Comparison of ENCODE assay signal across 1 cellular context in the genomic region with DNA sequence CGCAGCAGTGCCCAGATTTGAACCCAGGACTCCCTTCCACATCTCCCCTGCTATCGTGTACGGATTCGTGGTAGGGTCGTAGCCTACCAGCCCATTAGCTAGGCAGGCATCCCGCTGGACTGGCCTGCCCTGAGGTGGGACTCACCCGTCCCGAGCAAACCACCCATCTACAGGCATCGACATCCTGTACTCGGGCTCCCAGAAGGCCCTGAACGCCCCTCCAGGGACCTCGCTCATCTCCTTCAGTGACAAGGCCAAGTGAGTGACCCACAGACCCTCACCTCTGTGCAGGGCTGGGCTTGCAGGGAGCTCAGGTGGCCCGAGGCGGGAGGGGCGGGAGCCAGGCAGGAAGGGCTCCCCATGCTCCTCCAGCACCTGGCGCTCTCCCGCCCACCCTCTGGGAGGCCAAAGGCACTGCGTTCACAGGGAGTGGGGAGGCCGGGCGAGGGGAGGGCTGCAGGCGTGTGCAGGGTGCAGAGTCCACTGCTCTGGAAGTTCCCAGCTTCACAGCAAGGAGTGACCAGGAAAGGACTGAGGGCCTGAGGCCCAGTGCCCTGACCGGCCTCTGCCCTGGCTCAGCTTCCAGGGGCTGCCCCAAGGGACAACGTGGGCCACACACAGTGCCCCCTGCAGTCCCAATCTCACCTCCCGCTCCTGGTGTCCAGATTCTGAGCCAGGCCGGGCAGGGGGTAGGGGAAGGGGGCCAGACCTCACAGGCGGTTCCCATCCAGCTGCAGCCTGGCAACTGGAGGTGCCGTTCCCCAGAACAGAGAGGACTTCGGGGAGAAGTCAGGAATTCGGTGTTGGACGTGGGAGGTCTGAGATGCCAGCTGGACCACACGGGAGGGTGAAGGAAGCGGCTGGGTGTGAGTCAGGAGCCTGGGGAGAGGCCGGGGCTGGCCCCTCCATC.
TF ChIP-seq lines count a peak whose summit lies in the region.

No MANE protein-coding gene starts in this region.

TF ChIP-seq in HepG2, 621 proteins besides CTCF, POLR2A, EP300 and RAD21 (continued from another document and continues in another):
- TF ChIP-seq, protein P1, sequence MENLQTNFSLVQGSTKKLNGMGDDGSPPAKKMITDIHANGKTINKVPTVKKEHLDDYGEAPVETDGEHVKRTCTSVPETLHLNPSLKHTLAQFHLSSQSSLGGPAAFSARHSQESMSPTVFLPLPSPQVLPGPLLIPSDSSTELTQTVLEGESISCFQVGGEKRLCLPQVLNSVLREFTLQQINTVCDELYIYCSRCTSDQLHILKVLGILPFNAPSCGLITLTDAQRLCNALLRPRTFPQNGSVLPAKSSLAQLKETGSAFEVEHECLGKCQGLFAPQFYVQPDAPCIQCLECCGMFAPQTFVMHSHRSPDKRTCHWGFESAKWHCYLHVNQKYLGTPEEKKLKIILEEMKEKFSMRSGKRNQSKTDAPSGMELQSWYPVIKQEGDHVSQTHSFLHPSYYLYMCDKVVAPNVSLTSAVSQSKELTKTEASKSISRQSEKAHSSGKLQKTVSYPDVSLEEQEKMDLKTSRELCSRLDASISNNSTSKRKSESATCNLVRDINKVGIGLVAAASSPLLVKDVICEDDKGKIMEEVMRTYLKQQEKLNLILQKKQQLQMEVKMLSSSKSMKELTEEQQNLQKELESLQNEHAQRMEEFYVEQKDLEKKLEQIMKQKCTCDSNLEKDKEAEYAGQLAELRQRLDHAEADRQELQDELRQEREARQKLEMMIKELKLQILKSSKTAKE (CRISPR knock-in tag; IDR thresholded peaks at IDR 0.05; ENCODE audit: borderline replicate concordance): peak; percentile 33; the same call in 1 of the 2 replicates
- no peak for TF ChIP-seq ZNF101 (CRISPR knock-in tag; IDR thresholded peaks at IDR 0.05; ENCODE audit: borderline replicate concordance, low read depth)
- TF ChIP-seq, protein P2, sequence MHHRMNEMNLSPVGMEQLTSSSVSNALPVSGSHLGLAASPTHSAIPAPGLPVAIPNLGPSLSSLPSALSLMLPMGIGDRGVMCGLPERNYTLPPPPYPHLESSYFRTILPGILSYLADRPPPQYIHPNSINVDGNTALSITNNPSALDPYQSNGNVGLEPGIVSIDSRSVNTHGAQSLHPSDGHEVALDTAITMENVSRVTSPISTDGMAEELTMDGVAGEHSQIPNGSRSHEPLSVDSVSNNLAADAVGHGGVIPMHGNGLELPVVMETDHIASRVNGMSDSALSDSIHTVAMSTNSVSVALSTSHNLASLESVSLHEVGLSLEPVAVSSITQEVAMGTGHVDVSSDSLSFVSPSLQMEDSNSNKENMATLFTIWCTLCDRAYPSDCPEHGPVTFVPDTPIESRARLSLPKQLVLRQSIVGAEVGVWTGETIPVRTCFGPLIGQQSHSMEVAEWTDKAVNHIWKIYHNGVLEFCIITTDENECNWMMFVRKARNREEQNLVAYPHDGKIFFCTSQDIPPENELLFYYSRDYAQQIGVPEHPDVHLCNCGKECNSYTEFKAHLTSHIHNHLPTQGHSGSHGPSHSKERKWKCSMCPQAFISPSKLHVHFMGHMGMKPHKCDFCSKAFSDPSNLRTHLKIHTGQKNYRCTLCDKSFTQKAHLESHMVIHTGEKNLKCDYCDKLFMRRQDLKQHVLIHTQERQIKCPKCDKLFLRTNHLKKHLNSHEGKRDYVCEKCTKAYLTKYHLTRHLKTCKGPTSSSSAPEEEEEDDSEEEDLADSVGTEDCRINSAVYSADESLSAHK (CRISPR knock-in tag; IDR thresholded peaks at IDR 0.05; ENCODE audit: borderline replicate concordance): no peak
- peak; percentile 95 for TF ChIP-seq ZSCAN9 (CRISPR knock-in tag; IDR thresholded peaks at IDR 0.05; ENCODE audit: borderline replicate concordance)
- TF ChIP-seq, protein P3, sequence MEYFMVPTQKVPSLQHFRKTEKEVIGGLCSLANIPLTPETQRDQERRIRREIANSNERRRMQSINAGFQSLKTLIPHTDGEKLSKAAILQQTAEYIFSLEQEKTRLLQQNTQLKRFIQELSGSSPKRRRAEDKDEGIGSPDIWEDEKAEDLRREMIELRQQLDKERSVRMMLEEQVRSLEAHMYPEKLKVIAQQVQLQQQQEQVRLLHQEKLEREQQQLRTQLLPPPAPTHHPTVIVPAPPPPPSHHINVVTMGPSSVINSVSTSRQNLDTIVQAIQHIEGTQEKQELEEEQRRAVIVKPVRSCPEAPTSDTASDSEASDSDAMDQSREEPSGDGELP (IDR thresholded peaks at IDR 0.05; ENCODE audit: borderline replicate concordance, low read depth): peak; percentile 90; the same call in 1 of the 2 replicates
- TF ChIP-seq FOSL2 (CRISPR knock-in tag; IDR thresholded peaks at IDR 0.05): peak; percentile 71
- peak; percentile 99 for TF ChIP-seq ZSCAN21 (CRISPR knock-in tag; IDR thresholded peaks at IDR 0.05; ENCODE audit: borderline replicate concordance)
- TF ChIP-seq ZNF329 (CRISPR knock-in tag; IDR thresholded peaks at IDR 0.05; ENCODE audit: low read depth): no peak
- TF ChIP-seq HNF4G (IDR thresholded peaks at IDR 0.05; ENCODE audit: borderline replicate concordance, low read depth, low read length): peak; percentile 94
- TF ChIP-seq HNF4G (CRISPR knock-in tag; IDR thresholded peaks at IDR 0.05; ENCODE audit: borderline replicate concordance, low read depth): peak; percentile 100
- 0 out of 2 replicates have a peak, but pooled peaks have one; percentile 88 for TF ChIP-seq ZNF567 (CRISPR knock-in tag; IDR thresholded peaks at IDR 0.05; ENCODE audit: borderline replicate concordance)
- TF ChIP-seq, protein P4, sequence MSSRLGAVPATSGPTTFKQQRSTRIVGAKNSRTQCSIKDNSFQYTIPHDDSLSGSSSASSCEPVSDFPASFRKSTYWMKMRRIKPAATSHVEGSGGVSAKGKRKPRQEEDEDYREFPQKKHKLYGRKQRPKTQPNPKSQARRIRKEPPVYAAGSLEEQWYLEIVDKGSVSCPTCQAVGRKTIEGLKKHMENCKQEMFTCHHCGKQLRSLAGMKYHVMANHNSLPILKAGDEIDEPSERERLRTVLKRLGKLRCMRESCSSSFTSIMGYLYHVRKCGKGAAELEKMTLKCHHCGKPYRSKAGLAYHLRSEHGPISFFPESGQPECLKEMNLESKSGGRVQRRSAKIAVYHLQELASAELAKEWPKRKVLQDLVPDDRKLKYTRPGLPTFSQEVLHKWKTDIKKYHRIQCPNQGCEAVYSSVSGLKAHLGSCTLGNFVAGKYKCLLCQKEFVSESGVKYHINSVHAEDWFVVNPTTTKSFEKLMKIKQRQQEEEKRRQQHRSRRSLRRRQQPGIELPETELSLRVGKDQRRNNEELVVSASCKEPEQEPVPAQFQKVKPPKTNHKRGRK (CRISPR knock-in tag; IDR thresholded peaks at IDR 0.05): peak; percentile 76; the same call in 1 of the 2 replicates
- TF ChIP-seq FOXM1 (CRISPR knock-in tag; IDR thresholded peaks at IDR 0.05): no peak
- no peak for TF ChIP-seq SOX13 (IDR thresholded peaks at IDR 0.05)
- peak in 1 of 2 experiments; percentile 85; a peak in 2 of 4 replicates for TF ChIP-seq SOX13 (CRISPR knock-in tag; conservative IDR thresholded peaks at IDR 0.05 in 1 of 2, IDR thresholded peaks at IDR 0.05 in 1 of 2)
- TF ChIP-seq ZNF354B (CRISPR knock-in tag; IDR thresholded peaks at IDR 0.05): no peak
- TF ChIP-seq, protein P5, sequence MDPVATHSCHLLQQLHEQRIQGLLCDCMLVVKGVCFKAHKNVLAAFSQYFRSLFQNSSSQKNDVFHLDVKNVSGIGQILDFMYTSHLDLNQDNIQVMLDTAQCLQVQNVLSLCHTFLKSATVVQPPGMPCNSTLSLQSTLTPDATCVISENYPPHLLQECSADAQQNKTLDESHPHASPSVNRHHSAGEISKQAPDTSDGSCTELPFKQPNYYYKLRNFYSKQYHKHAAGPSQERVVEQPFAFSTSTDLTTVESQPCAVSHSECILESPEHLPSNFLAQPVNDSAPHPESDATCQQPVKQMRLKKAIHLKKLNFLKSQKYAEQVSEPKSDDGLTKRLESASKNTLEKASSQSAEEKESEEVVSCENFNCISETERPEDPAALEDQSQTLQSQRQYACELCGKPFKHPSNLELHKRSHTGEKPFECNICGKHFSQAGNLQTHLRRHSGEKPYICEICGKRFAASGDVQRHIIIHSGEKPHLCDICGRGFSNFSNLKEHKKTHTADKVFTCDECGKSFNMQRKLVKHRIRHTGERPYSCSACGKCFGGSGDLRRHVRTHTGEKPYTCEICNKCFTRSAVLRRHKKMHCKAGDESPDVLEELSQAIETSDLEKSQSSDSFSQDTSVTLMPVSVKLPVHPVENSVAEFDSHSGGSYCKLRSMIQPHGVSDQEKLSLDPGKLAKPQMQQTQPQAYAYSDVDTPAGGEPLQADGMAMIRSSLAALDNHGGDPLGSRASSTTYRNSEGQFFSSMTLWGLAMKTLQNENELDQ (CRISPR knock-in tag; IDR thresholded peaks at IDR 0.05; ENCODE audit: borderline replicate concordance): no peak
- TF ChIP-seq, protein P6, sequence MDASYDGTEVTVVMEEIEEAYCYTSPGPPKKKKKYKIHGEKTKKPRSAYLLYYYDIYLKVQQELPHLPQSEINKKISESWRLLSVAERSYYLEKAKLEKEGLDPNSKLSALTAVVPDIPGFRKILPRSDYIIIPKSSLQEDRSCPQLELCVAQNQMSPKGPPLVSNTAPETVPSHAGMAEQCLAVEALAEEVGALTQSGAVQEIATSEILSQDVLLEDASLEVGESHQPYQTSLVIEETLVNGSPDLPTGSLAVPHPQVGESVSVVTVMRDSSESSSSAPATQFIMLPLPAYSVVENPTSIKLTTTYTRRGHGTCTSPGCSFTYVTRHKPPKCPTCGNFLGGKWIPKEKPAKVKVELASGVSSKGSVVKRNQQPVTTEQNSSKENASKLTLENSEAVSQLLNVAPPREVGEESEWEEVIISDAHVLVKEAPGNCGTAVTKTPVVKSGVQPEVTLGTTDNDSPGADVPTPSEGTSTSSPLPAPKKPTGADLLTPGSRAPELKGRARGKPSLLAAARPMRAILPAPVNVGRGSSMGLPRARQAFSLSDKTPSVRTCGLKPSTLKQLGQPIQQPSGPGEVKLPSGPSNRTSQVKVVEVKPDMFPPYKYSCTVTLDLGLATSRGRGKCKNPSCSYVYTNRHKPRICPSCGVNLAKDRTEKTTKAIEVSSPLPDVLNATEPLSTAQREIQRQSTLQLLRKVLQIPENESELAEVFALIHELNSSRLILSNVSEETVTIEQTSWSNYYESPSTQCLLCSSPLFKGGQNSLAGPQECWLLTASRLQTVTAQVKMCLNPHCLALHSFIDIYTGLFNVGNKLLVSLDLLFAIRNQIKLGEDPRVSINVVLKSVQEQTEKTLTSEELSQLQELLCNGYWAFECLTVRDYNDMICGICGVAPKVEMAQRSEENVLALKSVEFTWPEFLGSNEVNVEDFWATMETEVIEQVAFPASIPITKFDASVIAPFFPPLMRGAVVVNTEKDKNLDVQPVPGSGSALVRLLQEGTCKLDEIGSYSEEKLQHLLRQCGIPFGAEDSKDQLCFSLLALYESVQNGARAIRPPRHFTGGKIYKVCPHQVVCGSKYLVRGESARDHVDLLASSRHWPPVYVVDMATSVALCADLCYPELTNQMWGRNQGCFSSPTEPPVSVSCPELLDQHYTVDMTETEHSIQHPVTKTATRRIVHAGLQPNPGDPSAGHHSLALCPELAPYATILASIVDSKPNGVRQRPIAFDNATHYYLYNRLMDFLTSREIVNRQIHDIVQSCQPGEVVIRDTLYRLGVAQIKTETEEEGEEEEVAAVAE (CRISPR knock-in tag; IDR thresholded peaks at IDR 0.05; ENCODE audit: borderline replicate concordance): peak; percentile 75; the same call in 1 of the 2 replicates
- peak; percentile 23; the same call in 1 of the 2 replicates for TF ChIP-seq AHR (CRISPR knock-in tag; IDR thresholded peaks at IDR 0.05)
- no peak for TF ChIP-seq HNRNPH1 (optimal IDR thresholded peaks at IDR 0.05; ENCODE audit: low read depth, low read length)
- TF ChIP-seq, protein P7, sequence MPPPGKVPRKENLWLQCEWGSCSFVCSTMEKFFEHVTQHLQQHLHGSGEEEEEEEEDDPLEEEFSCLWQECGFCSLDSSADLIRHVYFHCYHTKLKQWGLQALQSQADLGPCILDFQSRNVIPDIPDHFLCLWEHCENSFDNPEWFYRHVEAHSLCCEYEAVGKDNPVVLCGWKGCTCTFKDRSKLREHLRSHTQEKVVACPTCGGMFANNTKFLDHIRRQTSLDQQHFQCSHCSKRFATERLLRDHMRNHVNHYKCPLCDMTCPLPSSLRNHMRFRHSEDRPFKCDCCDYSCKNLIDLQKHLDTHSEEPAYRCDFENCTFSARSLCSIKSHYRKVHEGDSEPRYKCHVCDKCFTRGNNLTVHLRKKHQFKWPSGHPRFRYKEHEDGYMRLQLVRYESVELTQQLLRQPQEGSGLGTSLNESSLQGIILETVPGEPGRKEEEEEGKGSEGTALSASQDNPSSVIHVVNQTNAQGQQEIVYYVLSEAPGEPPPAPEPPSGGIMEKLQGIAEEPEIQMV (CRISPR knock-in tag; IDR thresholded peaks at IDR 0.05; ENCODE audit: low read depth): peak; percentile 90
- TF ChIP-seq TFE3 (CRISPR knock-in tag; IDR thresholded peaks at IDR 0.05): peak; percentile 79
- TF ChIP-seq AKAP8 (CRISPR knock-in tag; IDR thresholded peaks at IDR 0.05): no peak; the same call in 1 of the 2 replicates
- no peak for TF ChIP-seq ZNF850 (CRISPR knock-in tag; conservative IDR thresholded peaks at IDR 0.05)
- peak; percentile 96; the same call in 1 of the 2 replicates for TF ChIP-seq ZNF451 (CRISPR knock-in tag; IDR thresholded peaks at IDR 0.05)
- no peak for TF ChIP-seq DZIP1 (CRISPR knock-in tag; IDR thresholded peaks at IDR 0.05)
- TF ChIP-seq ZNF672 (CRISPR knock-in tag; IDR thresholded peaks at IDR 0.05): no peak
- TF ChIP-seq HNRNPL (IDR thresholded peaks at IDR 0.05; ENCODE audit: low read depth, low read length): peak; percentile 98
- peak; percentile 52; the same call in 1 of the 2 replicates for TF ChIP-seq TOPORS (CRISPR knock-in tag; IDR thresholded peaks at IDR 0.05)
- TF ChIP-seq ZNF644 (CRISPR knock-in tag; IDR thresholded peaks at IDR 0.05; ENCODE audit: low read depth): peak; percentile 70
- TF ChIP-seq CCDC6 (CRISPR knock-in tag; IDR thresholded peaks at IDR 0.05): peak; percentile 97
